Comparison of ENCODE assay signal across 1 cellular context in genomic region chr18:58407263-58407648, GRCh38.
TF ChIP-seq lines count a peak whose summit lies in the region.

No MANE protein-coding gene starts in this region.

TF ChIP-seq in HepG2, 621 proteins besides CTCF, POLR2A, EP300 and RAD21 (continued from another document and continues in another):
- TF ChIP-seq ZNF652 (CRISPR knock-in tag; IDR thresholded peaks at IDR 0.05; ENCODE audit: borderline replicate concordance, low read depth), result 0 out of 2 replicates have a peak, but pooled peaks have one; percentile 6
- TF ChIP-seq, protein P1, sequence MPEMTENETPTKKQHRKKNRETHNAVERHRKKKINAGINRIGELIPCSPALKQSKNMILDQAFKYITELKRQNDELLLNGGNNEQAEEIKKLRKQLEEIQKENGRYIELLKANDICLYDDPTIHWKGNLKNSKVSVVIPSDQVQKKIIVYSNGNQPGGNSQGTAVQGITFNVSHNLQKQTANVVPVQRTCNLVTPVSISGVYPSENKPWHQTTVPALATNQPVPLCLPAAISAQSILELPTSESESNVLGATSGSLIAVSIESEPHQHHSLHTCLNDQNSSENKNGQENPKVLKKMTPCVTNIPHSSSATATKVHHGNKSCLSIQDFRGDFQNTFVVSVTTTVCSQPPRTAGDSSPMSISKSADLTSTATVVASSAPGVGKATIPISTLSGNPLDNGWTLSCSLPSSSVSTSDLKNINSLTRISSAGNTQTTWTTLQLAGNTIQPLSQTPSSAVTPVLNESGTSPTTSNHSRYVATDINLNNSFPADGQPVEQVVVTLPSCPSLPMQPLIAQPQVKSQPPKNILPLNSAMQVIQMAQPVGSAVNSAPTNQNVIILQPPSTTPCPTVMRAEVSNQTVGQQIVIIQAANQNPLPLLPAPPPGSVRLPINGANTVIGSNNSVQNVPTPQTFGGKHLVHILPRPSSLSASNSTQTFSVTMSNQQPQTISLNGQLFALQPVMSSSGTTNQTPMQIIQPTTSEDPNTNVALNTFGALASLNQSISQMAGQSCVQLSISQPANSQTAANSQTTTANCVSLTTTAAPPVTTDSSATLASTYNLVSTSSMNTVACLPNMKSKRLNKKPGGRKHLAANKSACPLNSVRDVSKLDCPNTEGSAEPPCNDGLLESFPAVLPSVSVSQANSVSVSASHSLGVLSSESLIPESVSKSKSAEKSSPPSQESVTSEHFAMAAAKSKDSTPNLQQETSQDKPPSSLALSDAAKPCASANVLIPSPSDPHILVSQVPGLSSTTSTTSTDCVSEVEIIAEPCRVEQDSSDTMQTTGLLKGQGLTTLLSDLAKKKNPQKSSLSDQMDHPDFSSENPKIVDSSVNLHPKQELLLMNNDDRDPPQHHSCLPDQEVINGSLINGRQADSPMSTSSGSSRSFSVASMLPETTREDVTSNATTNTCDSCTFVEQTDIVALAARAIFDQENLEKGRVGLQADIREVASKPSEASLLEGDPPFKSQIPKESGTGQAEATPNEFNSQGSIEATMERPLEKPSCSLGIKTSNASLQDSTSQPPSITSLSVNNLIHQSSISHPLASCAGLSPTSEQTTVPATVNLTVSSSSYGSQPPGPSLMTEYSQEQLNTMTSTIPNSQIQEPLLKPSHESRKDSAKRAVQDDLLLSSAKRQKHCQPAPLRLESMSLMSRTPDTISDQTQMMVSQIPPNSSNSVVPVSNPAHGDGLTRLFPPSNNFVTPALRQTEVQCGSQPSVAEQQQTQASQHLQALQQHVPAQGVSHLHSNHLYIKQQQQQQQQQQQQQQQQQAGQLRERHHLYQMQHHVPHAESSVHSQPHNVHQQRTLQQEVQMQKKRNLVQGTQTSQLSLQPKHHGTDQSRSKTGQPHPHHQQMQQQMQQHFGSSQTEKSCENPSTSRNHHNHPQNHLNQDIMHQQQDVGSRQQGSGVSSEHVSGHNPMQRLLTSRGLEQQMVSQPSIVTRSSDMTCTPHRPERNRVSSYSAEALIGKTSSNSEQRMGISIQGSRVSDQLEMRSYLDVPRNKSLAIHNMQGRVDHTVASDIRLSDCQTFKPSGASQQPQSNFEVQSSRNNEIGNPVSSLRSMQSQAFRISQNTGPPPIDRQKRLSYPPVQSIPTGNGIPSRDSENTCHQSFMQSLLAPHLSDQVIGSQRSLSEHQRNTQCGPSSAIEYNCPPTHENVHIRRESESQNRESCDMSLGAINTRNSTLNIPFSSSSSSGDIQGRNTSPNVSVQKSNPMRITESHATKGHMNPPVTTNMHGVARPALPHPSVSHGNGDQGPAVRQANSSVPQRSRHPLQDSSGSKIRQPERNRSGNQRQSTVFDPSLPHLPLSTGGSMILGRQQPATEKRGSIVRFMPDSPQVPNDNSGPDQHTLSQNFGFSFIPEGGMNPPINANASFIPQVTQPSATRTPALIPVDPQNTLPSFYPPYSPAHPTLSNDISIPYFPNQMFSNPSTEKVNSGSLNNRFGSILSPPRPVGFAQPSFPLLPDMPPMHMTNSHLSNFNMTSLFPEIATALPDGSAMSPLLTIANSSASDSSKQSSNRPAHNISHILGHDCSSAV (CRISPR knock-in tag; IDR thresholded peaks at IDR 0.05; ENCODE audit: borderline replicate concordance), result no peak
- 0 out of 2 replicates have a peak, but pooled peaks have one; percentile 18 for TF ChIP-seq ZFP37 (CRISPR knock-in tag; IDR thresholded peaks at IDR 0.05; ENCODE audit: borderline replicate concordance)
- no peak for TF ChIP-seq ZNF839 (CRISPR knock-in tag; IDR thresholded peaks at IDR 0.05; ENCODE audit: borderline replicate concordance)
- TF ChIP-seq, protein P2, sequence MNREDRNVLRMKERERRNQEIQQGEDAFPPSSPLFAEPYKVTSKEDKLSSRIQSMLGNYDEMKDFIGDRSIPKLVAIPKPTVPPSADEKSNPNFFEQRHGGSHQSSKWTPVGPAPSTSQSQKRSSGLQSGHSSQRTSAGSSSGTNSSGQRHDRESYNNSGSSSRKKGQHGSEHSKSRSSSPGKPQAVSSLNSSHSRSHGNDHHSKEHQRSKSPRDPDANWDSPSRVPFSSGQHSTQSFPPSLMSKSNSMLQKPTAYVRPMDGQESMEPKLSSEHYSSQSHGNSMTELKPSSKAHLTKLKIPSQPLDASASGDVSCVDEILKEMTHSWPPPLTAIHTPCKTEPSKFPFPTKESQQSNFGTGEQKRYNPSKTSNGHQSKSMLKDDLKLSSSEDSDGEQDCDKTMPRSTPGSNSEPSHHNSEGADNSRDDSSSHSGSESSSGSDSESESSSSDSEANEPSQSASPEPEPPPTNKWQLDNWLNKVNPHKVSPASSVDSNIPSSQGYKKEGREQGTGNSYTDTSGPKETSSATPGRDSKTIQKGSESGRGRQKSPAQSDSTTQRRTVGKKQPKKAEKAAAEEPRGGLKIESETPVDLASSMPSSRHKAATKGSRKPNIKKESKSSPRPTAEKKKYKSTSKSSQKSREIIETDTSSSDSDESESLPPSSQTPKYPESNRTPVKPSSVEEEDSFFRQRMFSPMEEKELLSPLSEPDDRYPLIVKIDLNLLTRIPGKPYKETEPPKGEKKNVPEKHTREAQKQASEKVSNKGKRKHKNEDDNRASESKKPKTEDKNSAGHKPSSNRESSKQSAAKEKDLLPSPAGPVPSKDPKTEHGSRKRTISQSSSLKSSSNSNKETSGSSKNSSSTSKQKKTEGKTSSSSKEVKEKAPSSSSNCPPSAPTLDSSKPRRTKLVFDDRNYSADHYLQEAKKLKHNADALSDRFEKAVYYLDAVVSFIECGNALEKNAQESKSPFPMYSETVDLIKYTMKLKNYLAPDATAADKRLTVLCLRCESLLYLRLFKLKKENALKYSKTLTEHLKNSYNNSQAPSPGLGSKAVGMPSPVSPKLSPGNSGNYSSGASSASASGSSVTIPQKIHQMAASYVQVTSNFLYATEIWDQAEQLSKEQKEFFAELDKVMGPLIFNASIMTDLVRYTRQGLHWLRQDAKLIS (CRISPR knock-in tag; IDR thresholded peaks at IDR 0.05), result 0 out of 2 replicates have a peak, but pooled peaks have one; percentile 73
- TF ChIP-seq ZNF746 (CRISPR knock-in tag; IDR thresholded peaks at IDR 0.05), result no peak
- TF ChIP-seq MYNN (CRISPR knock-in tag; IDR thresholded peaks at IDR 0.05; ENCODE audit: low read depth), result no peak
- TF ChIP-seq ZFP1 (CRISPR knock-in tag; IDR thresholded peaks at IDR 0.05), result no peak; the same call in 1 of the 2 replicates
- TF ChIP-seq DPF2 (CRISPR knock-in tag; IDR thresholded peaks at IDR 0.05; ENCODE audit: borderline replicate concordance, low read depth), result no peak
- TF ChIP-seq, protein P3, sequence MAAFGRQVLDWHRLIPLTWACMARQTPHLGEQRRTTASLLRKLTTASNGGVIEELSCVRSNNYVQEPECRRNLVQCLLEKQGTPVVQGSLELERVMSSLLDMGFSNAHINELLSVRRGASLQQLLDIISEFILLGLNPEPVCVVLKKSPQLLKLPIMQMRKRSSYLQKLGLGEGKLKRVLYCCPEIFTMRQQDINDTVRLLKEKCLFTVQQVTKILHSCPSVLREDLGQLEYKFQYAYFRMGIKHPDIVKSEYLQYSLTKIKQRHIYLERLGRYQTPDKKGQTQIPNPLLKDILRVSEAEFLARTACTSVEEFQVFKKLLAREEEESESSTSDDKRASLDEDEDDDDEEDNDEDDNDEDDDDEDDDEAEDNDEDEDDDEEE (CRISPR knock-in tag; IDR thresholded peaks at IDR 0.05), result no peak
- no peak for TF ChIP-seq MLX (CRISPR knock-in tag; IDR thresholded peaks at IDR 0.05)
- TF ChIP-seq ZNF354B (CRISPR knock-in tag; IDR thresholded peaks at IDR 0.05), result 0 out of 2 replicates have a peak, but pooled peaks have one; percentile 27
- no peak for TF ChIP-seq ZNF639 (CRISPR knock-in tag; conservative IDR thresholded peaks at IDR 0.05)
- peak; percentile 55 for TF ChIP-seq POLR2G (IDR thresholded peaks at IDR 0.05; ENCODE audit: low read depth, low read length)
- no peak for TF ChIP-seq MXI1 (IDR thresholded peaks at IDR 0.05; ENCODE audit: borderline replicate concordance, low read depth, low read length)
- TF ChIP-seq HBP1 (CRISPR knock-in tag; IDR thresholded peaks at IDR 0.05; ENCODE audit: low read depth), result no peak
- TF ChIP-seq, protein P4, sequence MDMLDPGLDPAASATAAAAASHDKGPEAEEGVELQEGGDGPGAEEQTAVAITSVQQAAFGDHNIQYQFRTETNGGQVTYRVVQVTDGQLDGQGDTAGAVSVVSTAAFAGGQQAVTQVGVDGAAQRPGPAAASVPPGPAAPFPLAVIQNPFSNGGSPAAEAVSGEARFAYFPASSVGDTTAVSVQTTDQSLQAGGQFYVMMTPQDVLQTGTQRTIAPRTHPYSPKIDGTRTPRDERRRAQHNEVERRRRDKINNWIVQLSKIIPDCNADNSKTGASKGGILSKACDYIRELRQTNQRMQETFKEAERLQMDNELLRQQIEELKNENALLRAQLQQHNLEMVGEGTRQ (IDR thresholded peaks at IDR 0.05; ENCODE audit: low read depth, low read length), result 0 out of 2 replicates have a peak, but pooled peaks have one; percentile 21
- TF ChIP-seq, protein P4 (CRISPR knock-in tag; IDR thresholded peaks at IDR 0.05; ENCODE audit: borderline replicate concordance), result no peak
- no peak for TF ChIP-seq TP53 (CRISPR knock-in tag; conservative IDR thresholded peaks at IDR 0.05)
- TF ChIP-seq ZKSCAN8 (CRISPR knock-in tag; IDR thresholded peaks at IDR 0.05; ENCODE audit: borderline replicate concordance), result peak; percentile 77
- no peak for TF ChIP-seq ZNF230 (CRISPR knock-in tag; IDR thresholded peaks at IDR 0.05)
- no peak for TF ChIP-seq ELF3 (CRISPR knock-in tag; IDR thresholded peaks at IDR 0.05)
- TF ChIP-seq BCLAF1 (IDR thresholded peaks at IDR 0.05), result no peak
- TF ChIP-seq GABPB1 (CRISPR knock-in tag; IDR thresholded peaks at IDR 0.05), result no peak
- TF ChIP-seq SKI (IDR thresholded peaks at IDR 0.05; ENCODE audit: partially characterized antibody), result no peak
- TF ChIP-seq PAWR (CRISPR knock-in tag; IDR thresholded peaks at IDR 0.05; ENCODE audit: borderline replicate concordance), result no peak
- TF ChIP-seq ZC3H13 (CRISPR knock-in tag; IDR thresholded peaks at IDR 0.05), result no peak
- no peak for TF ChIP-seq NCOR1 (IDR thresholded peaks at IDR 0.05; ENCODE audit: borderline replicate concordance, low read length)
- TF ChIP-seq, protein P5, sequence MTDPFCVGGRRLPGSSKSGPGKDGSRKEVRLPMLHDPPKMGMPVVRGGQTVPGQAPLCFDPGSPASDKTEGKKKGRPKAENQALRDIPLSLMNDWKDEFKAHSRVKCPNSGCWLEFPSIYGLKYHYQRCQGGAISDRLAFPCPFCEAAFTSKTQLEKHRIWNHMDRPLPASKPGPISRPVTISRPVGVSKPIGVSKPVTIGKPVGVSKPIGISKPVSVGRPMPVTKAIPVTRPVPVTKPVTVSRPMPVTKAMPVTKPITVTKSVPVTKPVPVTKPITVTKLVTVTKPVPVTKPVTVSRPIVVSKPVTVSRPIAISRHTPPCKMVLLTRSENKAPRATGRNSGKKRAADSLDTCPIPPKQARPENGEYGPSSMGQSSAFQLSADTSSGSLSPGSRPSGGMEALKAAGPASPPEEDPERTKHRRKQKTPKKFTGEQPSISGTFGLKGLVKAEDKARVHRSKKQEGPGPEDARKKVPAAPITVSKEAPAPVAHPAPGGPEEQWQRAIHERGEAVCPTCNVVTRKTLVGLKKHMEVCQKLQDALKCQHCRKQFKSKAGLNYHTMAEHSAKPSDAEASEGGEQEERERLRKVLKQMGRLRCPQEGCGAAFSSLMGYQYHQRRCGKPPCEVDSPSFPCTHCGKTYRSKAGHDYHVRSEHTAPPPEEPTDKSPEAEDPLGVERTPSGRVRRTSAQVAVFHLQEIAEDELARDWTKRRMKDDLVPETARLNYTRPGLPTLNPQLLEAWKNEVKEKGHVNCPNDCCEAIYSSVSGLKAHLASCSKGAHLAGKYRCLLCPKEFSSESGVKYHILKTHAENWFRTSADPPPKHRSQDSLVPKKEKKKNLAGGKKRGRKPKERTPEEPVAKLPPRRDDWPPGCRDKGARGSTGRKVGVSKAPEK (CRISPR knock-in tag; IDR thresholded peaks at IDR 0.05; ENCODE audit: borderline replicate concordance), result no peak; the same call in 1 of the 2 replicates
